ENCODE assay signal across 8 cellular contexts in the genomic region with DNA sequence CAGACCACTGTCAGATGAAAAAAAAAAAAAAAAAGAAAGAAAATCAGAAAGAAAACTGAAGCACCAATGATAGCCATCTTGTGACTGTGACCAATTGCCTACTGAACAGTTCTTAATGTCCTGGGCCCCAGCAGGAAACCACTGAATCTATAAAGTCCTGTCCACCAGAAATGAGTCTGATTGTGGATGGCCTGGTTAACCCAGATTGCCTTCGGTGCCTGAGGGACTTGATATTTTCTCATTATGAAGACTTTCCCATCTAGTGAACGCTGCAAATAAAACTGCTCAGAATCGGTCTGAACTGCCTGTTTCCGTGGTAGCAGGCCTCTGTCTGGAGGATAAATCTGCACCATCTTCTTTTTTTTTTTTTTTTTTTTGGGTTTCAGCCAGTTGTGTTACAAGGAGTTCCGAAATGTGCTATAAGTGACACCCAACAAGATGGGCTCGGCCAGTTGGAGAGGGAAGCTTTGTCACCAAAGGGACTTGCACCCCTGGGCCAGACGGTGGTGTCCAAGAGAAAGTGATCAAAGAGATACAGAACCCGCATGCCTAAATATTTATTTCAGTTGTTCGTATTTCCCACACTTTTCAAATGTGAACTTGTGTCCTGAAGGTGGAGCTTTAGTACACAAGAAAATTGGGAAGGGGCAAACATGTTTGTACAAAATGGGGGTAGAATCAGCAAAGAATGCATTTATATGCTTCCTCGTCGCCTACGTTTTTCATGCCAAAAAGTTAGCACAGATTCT. TPM values are rescaled to one million over a fixed set of nuclear protein-coding genes. Genes with fewer than 3 reads are reported as not detected.
DNase-seq lines count a peak whose midpoint lies in the region; TF ChIP-seq lines count a peak whose summit lies in the region.

No MANE protein-coding gene starts in this region.

- no peak overlapping the region for H3K4me2 ChIP-seq in hepatocyte

- TF ChIP-seq CTCF in GM12874 (IDR thresholded peaks at IDR 0.05; ENCODE audit: insufficient read depth, low read depth, low read length) (peak; percentile 21; the same call in 1 of the 2 replicates), hepatocyte (IDR thresholded peaks at IDR 0.05; ENCODE audit: poor library complexity) (peak; percentile 65)

- H3K27ac ChIP-seq in SK-N-MC (no peak overlapping the region), hepatocyte (no peak overlapping the region)

- in situ Hi-C loops in ACHN (cut with HindIII; ENCODE audit: low pct_ligation_motif_present, low pct_unique_long_range_greater_than_20kb, low sequenced_read_pairs): loop anchor here (25.0 kb wide), 1 partner anchor 392 kb away; no protein-coding TSS in a partner anchor

- H3K4me3 ChIP-seq in SK-N-MC: no peak overlapping the region
- no peak overlapping the region for H3K4me3 ChIP-seq in hepatocyte

- no peaks in the 10 kb centered on the region for H4K20me1 ChIP-seq in hepatocyte (ENCODE audit: insufficient read depth, poor library complexity, severe bottlenecking)

- no peaks in the 10 kb centered on the region for H3K4me1 ChIP-seq in hepatocyte (ENCODE audit: insufficient read depth)

- H3K9ac ChIP-seq in SK-N-MC (ENCODE audit: insufficient read length): no peak overlapping the region

- H3K9me3 ChIP-seq in SK-N-MC (ENCODE audit: low read depth, low read length) (no peaks in the 10 kb centered on the region), hepatocyte (ENCODE audit: low read depth) (no peaks in the 10 kb centered on the region)

- 64% methylated on average over 12 of the region's 12 CpGs for WGBS in hepatocyte (ENCODE audit: low lambda C conversion rate, missing lambda C conversion rate)

- DNase-seq in ACHN (peak; percentile 40), SK-N-MC (ENCODE audit: low read depth, low spot score) (peak; percentile 32), hepatocyte (ENCODE audit: low spot score) (peak; percentile 46), NCI-H1436 (lab: John Stamatoyannopoulos, UW) (no peak), iPS-NIHi7 (ENCODE audit: extremely low spot score) (no peak), NCI-H2029 (lab: John Stamatoyannopoulos, UW) (no peak), SHP77 treated with DMSO at 0.1 percent for 48 hours (lab: John Stamatoyannopoulos, UW) (no peak)

- no peaks in the 10 kb centered on the region for H3K9me2 ChIP-seq in hepatocyte (replicated peaks; ENCODE audit: insufficient read depth)

- H3K79me2 ChIP-seq in hepatocyte: no peaks in the 10 kb centered on the region

- H3K36me3 ChIP-seq in SK-N-MC (ENCODE audit: insufficient read depth, low read length) (no peaks in the 10 kb centered on the region), hepatocyte (replicated peaks; ENCODE audit: insufficient read depth, low read depth) (no peaks in the 10 kb centered on the region)

- peaks cover 28% of the 10 kb centered on the region for H3K27me3 ChIP-seq in hepatocyte

- no peak overlapping the region for H2AFZ ChIP-seq in hepatocyte

RNA-seq across cellular contexts. Expression of a gene that starts 3.0 kb away (rescaled TPM):
- 17.8 and 23.2 TPM in 2 replicates for total RNA-seq in hepatocyte
- polyA plus RNA-seq in hepatocyte: 6.7 and 7.1 TPM in 2 replicates

Comparison
In these comparisons a context has a peak if more than half of its experiments do, and no peak if none do; other contexts are left out.
1. DNase-seq: peak in ACHN (single experiment), SK-N-MC (single experiment) and hepatocyte (single experiment); none in NCI-H1436 (single experiment), iPS-NIHi7 (single experiment), NCI-H2029 (single experiment) and SHP77 treated with DMSO at 0.1 percent for 48 hours (single experiment).